Comparison of ENCODE assay signal across 22 cellular contexts in genomic region chr2:234403074-234403473, GRCh38.
DNase-seq lines count a peak whose midpoint lies in the region; ATAC-seq, FAIRE-seq and TF ChIP-seq lines count a peak whose summit lies in the region.
"Had no signal": no experiment of that assay in that cellular context is flagged by ENCODE, and none has a peak within 500 bp of the region (broad histone marks: within the 10 kb centered on the region; RNA-seq: fewer than 3 reads in every experiment).

No MANE protein-coding gene starts in this region.

- no peaks in the 10 kb centered on the region for H3K36me3 ChIP-seq in gastrocnemius medialis
- H3K36me3 ChIP-seq: esophagus muscularis mucosa had no signal

- H3K4me3 ChIP-seq in gastrocnemius medialis = no peak overlapping the region
- H3K4me3 ChIP-seq: esophagus muscularis mucosa, mucosa of descending colon, skin epidermis had no signal

- H3K27me3 Mint-ChIP-seq in activated naive CD8-positive, alpha-beta T cell = no peaks in the 10 kb centered on the region
- no peaks in the 10 kb centered on the region for H3K27me3 Mint-ChIP-seq in activated naive CD8-positive, alpha-beta T cell treated with anti-CD3 and anti-CD28 coated beads for 36 hours

- no peaks in the 10 kb centered on the region for H3K36me3 Mint-ChIP-seq in activated naive CD8-positive, alpha-beta T cell
- H3K36me3 Mint-ChIP-seq in activated naive CD8-positive, alpha-beta T cell treated with anti-CD3 and anti-CD28 coated beads for 36 hours = peaks cover 8% of the 10 kb centered on the region
- H3K36me3 Mint-ChIP-seq: brain; stimulated activated memory B cell treated with anti-CD40 and anti-IgM and Interleukin-4, amounts not matched to agents 10 μg/mL and 1 μg/mL and 100 μg/mL, for 72 hours had no signal

- peaks cover 36% of the 10 kb centered on the region for H3K4me1 Mint-ChIP-seq in activated naive CD8-positive, alpha-beta T cell (ENCODE audit: low read depth)
- H3K4me1 Mint-ChIP-seq in activated naive CD8-positive, alpha-beta T cell treated with anti-CD3 and anti-CD28 coated beads for 36 hours = peaks cover 62% of the 10 kb centered on the region

- intact Hi-C loops in gastrocnemius medialis (cut with DNase I; ENCODE audit: low total_unique reads) = no loop called here

- no peaks in the 10 kb centered on the region for H3K27me3 ChIP-seq in gastrocnemius medialis

- TF ChIP-seq POLR2A in gastrocnemius medialis (IDR thresholded peaks at IDR 0.05) = no peak

- in situ Hi-C loops in gastrocnemius medialis (cut with MboI; ENCODE audit: low sequenced_read_pairs in 4 of 4) = no loop called here

- no peak overlapping the region for H3K4me3 Mint-ChIP-seq in activated naive CD8-positive, alpha-beta T cell
- H3K4me3 Mint-ChIP-seq in activated naive CD8-positive, alpha-beta T cell treated with anti-CD3 and anti-CD28 coated beads for 36 hours = no peak overlapping the region
- H3K4me3 Mint-ChIP-seq: B cell; brain; stimulated activated memory B cell treated with anti-CD40 and anti-IgM and Interleukin-4, amounts not matched to agents 10 μg/mL and 1 μg/mL and 100 μg/mL, for 72 hours had no signal

- no peak for TF ChIP-seq CTCF in gastrocnemius medialis (IDR thresholded peaks at IDR 0.05 in 4 of 5, conservative IDR thresholded peaks at IDR 0.05 in 1 of 5)

- H3K9me3 ChIP-seq in gastrocnemius medialis = no peaks in the 10 kb centered on the region
- H3K9me3 ChIP-seq: esophagus muscularis mucosa, mucosa of descending colon had no signal

- no peak for DNase-seq in activated naive CD8-positive, alpha-beta T cell treated with anti-CD3 and anti-CD28 coated beads for 36 hours
- DNase-seq in RCC 7860 (ENCODE audit: low spot score) (peak; percentile 13), fibroblast of peridontal ligament (ENCODE audit: extremely low read depth) (peak; percentile 80), gastrocnemius medialis (no peak), NCI-H82 treated with DMSO at 0.1 percent for 48 hours (lab: John Stamatoyannopoulos, UW; ENCODE audit: unreplicated experiment) (no peak), globus pallidus (ENCODE audit: low spot score) (no peak), DMS 273 (lab: John Stamatoyannopoulos, UW; ENCODE audit: unreplicated experiment) (no peak)
- DNase-seq: hypothalamus, mucosa of descending colon, NCI-H1417, SHP77, T-helper 9 cell had no signal

- FAIRE-seq in RCC 7860 (lab: Jason Lieb, UNC) = no peak

- H3K27ac Mint-ChIP-seq in activated naive CD8-positive, alpha-beta T cell = peak overlapping the region; percentile 67
- H3K27ac Mint-ChIP-seq in activated naive CD8-positive, alpha-beta T cell treated with anti-CD3 and anti-CD28 coated beads for 36 hours = no peak overlapping the region
- H3K27ac Mint-ChIP-seq: activated T-helper 2 cell treated with anti-CD3 and anti-CD28 coated beads, Interferon-gamma antibody, Interleukin-2, Interleukin-4, amounts not matched to agents 10 μg/mL and 5 μg/mL and 100 μg/mL, durations not matched to agents 14 hours and 24 hours and 36 hours; B cell; brain; stimulated activated memory B cell treated with anti-CD40 and anti-IgM and Interleukin-4, amounts not matched to agents 10 μg/mL and 1 μg/mL and 100 μg/mL, for 72 hours had no signal

- H3K4me1 ChIP-seq in gastrocnemius medialis = peaks cover 0 to 5% of the 10 kb centered on the region in 2 donors
- H3K4me1 ChIP-seq: esophagus muscularis mucosa, parathyroid adenoma had no signal

- no peak for ATAC-seq in gastrocnemius medialis
- ATAC-seq: mucosa of descending colon; stimulated activated memory B cell treated with anti-CD40 and anti-IgM and Interleukin-4, amounts not matched to agents 10 μg/mL and 1 μg/mL and 100 μg/mL, for 72 hours had no signal

- no peak overlapping the region for H3K27ac ChIP-seq in gastrocnemius medialis
- H3K27ac ChIP-seq: esophagus muscularis mucosa, HL-60, KMS-11, parathyroid adenoma had no signal

- H3K9me3 Mint-ChIP-seq in activated naive CD8-positive, alpha-beta T cell (ENCODE audit: low read depth) = no peaks in the 10 kb centered on the region
- H3K9me3 Mint-ChIP-seq in activated naive CD8-positive, alpha-beta T cell treated with anti-CD3 and anti-CD28 coated beads for 36 hours = peaks cover 4% of the 10 kb centered on the region

Comparison
In these comparisons a context has a peak if more than half of its experiments do, and no peak if none do; other contexts are left out.
1. DNase-seq: peak in RCC 7860 (single experiment) and fibroblast of peridontal ligament (single experiment); none in activated naive CD8-positive, alpha-beta T cell treated with anti-CD3 and anti-CD28 coated beads for 36 hours (single experiment), gastrocnemius medialis (0 of 2), NCI-H82 treated with DMSO at 0.1 percent for 48 hours (single experiment), globus pallidus (single experiment) and DMS 273 (single experiment).